In the genomic region with DNA sequence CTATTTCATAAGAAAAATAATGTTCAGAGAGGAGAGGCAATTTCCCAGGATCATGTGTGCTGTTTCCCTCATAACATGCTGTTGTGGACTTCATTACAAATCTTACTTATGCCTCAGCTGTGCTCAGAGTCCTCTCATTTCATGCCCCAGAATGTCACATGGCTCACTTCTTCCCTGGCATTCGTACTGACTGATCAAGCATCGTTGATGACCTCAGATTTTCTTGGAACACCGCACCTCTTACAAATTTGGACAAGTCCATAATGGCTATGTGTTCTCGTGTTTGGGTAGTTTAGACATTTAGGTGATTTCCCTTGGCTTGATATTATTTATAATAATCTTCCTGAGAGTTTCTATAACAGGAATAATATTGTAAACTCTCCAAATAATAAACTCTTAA, we compare ENCODE assay signal across 33 cellular contexts. TPM values are rescaled to one million over a fixed set of nuclear protein-coding genes. Genes with fewer than 3 reads are reported as not detected.
"Had no signal": no experiment of that assay in that cellular context is flagged by ENCODE, and none has a peak within 500 bp of the region (broad histone marks: within the 10 kb centered on the region; RNA-seq: fewer than 3 reads in every experiment).

No MANE protein-coding gene starts in this region.

- H3K4me3 Mint-ChIP-seq: immature natural killer cell; memory B cell; naive thymus-derived CD4-positive, alpha-beta T cell; nephron; neural crest cell; stimulated activated naive B cell treated with anti-CD40 and anti-IgM and Interleukin-4, amounts not matched to agents 10 μg/mL and 1 μg/mL and 100 μg/mL, for 72 hours had no signal

- H3K27ac Mint-ChIP-seq: immature natural killer cell; memory B cell; naive thymus-derived CD4-positive, alpha-beta T cell; nephron; stimulated activated naive B cell treated with anti-CD40 and anti-IgM and Interleukin-4, amounts not matched to agents 10 μg/mL and 1 μg/mL and 100 μg/mL, for 72 hours had no signal

- H3K27me3 ChIP-seq: pancreas, testis, thyroid gland, transverse colon, upper lobe of left lung, vagina had no signal

- H3K9me3 Mint-ChIP-seq: memory B cell, nephron had no signal

- H3K4me3 ChIP-seq: left ventricle myocardium inferior, lung, mucosa of descending colon, pancreas, prostate gland, skin epidermis, stomach, testis, thyroid gland, transverse colon, upper lobe of left lung, vagina had no signal

- DNase-seq: hypothalamus; immature natural killer cell; kidney; left ventricle myocardium inferior; midbrain; mucosa of descending colon; naive thymus-derived CD4-positive, alpha-beta T cell; nucleus accumbens; pancreas; posterior cingulate gyrus; retina; right cardiac atrium; stimulated activated CD4-positive, alpha-beta T cell treated with anti-CD3 and anti-CD28 coated beads, Interleukin-12 subunit alpha, Interleukin-12 subunit beta, amount 100 ng/mL, for 4 hours; stimulated activated CD4-positive, alpha-beta T cell treated with anti-CD3 and anti-CD28 coated beads, Interleukin-15, amount 100 ng/mL, for 24 hours; stimulated activated CD4-positive, alpha-beta T cell treated with anti-CD3 and anti-CD28 coated beads, Interleukin-2, amount 100 ng/mL, for 24 hours; stimulated activated CD4-positive, alpha-beta T cell treated with anti-CD3 and anti-CD28 coated beads, Interleukin-4, amount 100 ng/mL, for 1 hour; stimulated activated naive B cell treated with anti-CD40 and anti-IgM and Interleukin-4, amounts not matched to agents 10 μg/mL and 1 μg/mL and 100 μg/mL, for 72 hours; stimulated activated naive CD8-positive, alpha-beta T cell treated with anti-CD3 and anti-CD28 coated beads, Interleukin-15, Interleukin-2, amounts not matched to agents 100 U/mL and 50 U/mL, for 24 hours; stomach; testis; thyroid gland; transverse colon; upper lobe of left lung had no signal

- H3K4me1 ChIP-seq: left ventricle myocardium inferior, pancreas, prostate gland, stomach, testis, thyroid gland, transverse colon, upper lobe of left lung, vagina had no signal

- H3K36me3 Mint-ChIP-seq: immature natural killer cell; memory B cell; naive thymus-derived CD4-positive, alpha-beta T cell; stimulated activated naive B cell treated with anti-CD40 and anti-IgM and Interleukin-4, amounts not matched to agents 10 μg/mL and 1 μg/mL and 100 μg/mL, for 72 hours had no signal

- H3K27ac ChIP-seq: left ventricle myocardium inferior, pancreas, prostate gland, skin epidermis, stomach, testis, thyroid gland, transverse colon, upper lobe of left lung, vagina had no signal

- H3K4me1 Mint-ChIP-seq: immature natural killer cell; memory B cell; nephron; neural crest cell; stimulated activated naive B cell treated with anti-CD40 and anti-IgM and Interleukin-4, amounts not matched to agents 10 μg/mL and 1 μg/mL and 100 μg/mL, for 72 hours had no signal

- ATAC-seq: mucosa of descending colon; naive thymus-derived CD4-positive, alpha-beta T cell; pancreas; right cardiac atrium; sciatic nerve; stimulated activated naive B cell treated with anti-CD40 and anti-IgM and Interleukin-4, amounts not matched to agents 10 μg/mL and 1 μg/mL and 100 μg/mL, for 72 hours; stimulated activated naive CD8-positive, alpha-beta T cell treated with anti-CD3 and anti-CD28 coated beads, Interleukin-15, Interleukin-2, amounts not matched to agents 100 U/mL and 50 U/mL, for 24 hours had no signal

RNA-seq across cellular contexts. Expression of gene SERPINB7, which starts 32.9 kb away (rescaled TPM):
- total RNA-seq: left ventricle myocardium inferior; mesenteric fat pad; mucosa of descending colon; naive thymus-derived CD4-positive, alpha-beta T cell; neural crest cell; pancreas; right cardiac atrium; stomach; thyroid gland; transverse colon; urinary bladder had no signal
- polyA plus RNA-seq: immature natural killer cell; naive thymus-derived CD4-positive, alpha-beta T cell; pancreas; right cardiac atrium; urinary bladder had no signal
